In genomic region chr13:75715598-75716523, GRCh38 we compare ENCODE assay signal across 1 cellular context.
A peak's percentile ranks its signal among the peaks of the same experiment; 100 is the strongest.
TF ChIP-seq lines count a peak whose summit lies in the region.

No MANE protein-coding gene starts in this region.

TF ChIP-seq in GM12878, 131 proteins besides CTCF, POLR2A, EP300 and RAD21 (continued from another document):
- peak; percentile 14 for TF ChIP-seq MEF2B (IDR thresholded peaks at IDR 0.05; ENCODE audit: partially characterized antibody, poor library complexity, severe bottlenecking)
- peak; percentile 66; the same call in 1 of the 2 replicates for TF ChIP-seq TCF12 (IDR thresholded peaks at IDR 0.05; ENCODE audit: low read depth, low read length)
- TF ChIP-seq CREM (IDR thresholded peaks at IDR 0.05; ENCODE audit: low read depth): peak; percentile 48; the same call in 1 of the 2 replicates
- no peak for TF ChIP-seq ZNF687 (IDR thresholded peaks at IDR 0.05)
- TF ChIP-seq PAX8 (IDR thresholded peaks at IDR 0.05): no peak
- TF ChIP-seq MTA2 (IDR thresholded peaks at IDR 0.05; ENCODE audit: low read depth): peak; percentile 47
- TF ChIP-seq MEF2A (IDR thresholded peaks at IDR 0.05; ENCODE audit: insufficient read depth, low read depth, low read length): no peak
- TF ChIP-seq ATF7 (IDR thresholded peaks at IDR 0.05; ENCODE audit: low read depth): 0 out of 2 replicates have a peak, but pooled peaks have one; percentile 38
- peak; percentile 19; the same call in 1 of the 2 replicates for TF ChIP-seq BCL11A (IDR thresholded peaks at IDR 0.05; ENCODE audit: low read depth, low read length)
